Comparison of ENCODE assay signal across 3 cellular contexts in genomic region chr2:18496516-18496915, GRCh38.
"Had no signal": no experiment of that assay in that cellular context is flagged by ENCODE, and none has a peak within 500 bp of the region (broad histone marks: within the 10 kb centered on the region; RNA-seq: fewer than 3 reads in every experiment).

No MANE protein-coding gene starts in this region.

- ATAC-seq: GM12878 had no signal

- DNase-seq: GDM1, GF-D8 had no signal

- H3K4me3 ChIP-seq: GM12878 had no signal
